In genomic region chr17:46193246-46193625, GRCh38 we compare ENCODE assay signal across 8 cellular contexts. TPM values are rescaled to one million over a fixed set of nuclear protein-coding genes. Genes with fewer than 3 reads are reported as not detected.
A peak's percentile ranks its signal among the peaks of the same experiment; 100 is the strongest.
DNase-seq lines count a peak whose midpoint lies in the region; ATAC-seq lines count a peak whose summit lies in the region.

Gene KANSL1, minus strand, starts transcription at chr17:46193429. Its CDS starts 21,286 bp downstream, at chr17:46172143.

- in situ Hi-C loops in endometrial microvascular endothelial cells (cut with HindIII; ENCODE audit: inconsistent ontology term, low pct_unique_long_range_greater_than_20kb, low sequenced_read_pairs) = no loop called here

- peak; percentile 68 for ATAC-seq in GM19467 (IDR thresholded peaks at IDR 0.05; ENCODE audit: unreplicated experiment)

- DNase-seq in COLO668 (lab: John Stamatoyannopoulos, UW; ENCODE audit: unreplicated experiment) (peak; percentile 90), HT-29 (ENCODE audit: low spot score) (peak; percentile 92), NOMO-1 (lab: John Stamatoyannopoulos, UW; ENCODE audit: unreplicated experiment in 2 of 2) (peak; percentile 84 to 89), midbrain (lab: John Stamatoyannopoulos, UW) (peak; percentile 90)
- peak; percentile 74 for DNase-seq in activated CD8-positive, alpha-beta memory T cell treated with anti-CD3 and anti-CD28 coated beads, Interleukin-2, amount 50 U/mL, for 1 hour (ENCODE audit: extremely low read depth)
- DNase-seq in stimulated activated CD8-positive, alpha-beta memory T cell treated with anti-CD3 and anti-CD28 coated beads, Interleukin-2, amount 100 ng/mL, for 1 hour (ENCODE audit: low read depth in 2 of 2) = peak; percentile 64 to 85

RNA-seq across cellular contexts. Expression of gene KANSL1, which starts in this region (rescaled TPM):
- total RNA-seq in HT-29 (2014; rRNA removed; shearing (Covaris generic)) = 32.4 and 37.4 TPM in 2 replicates
- total RNA-seq in endometrial microvascular endothelial cells (ENCODE audit: inconsistent ontology term) = 30.5 TPM

Comparison
In these comparisons a context has a peak if more than half of its experiments do, and no peak if none do; other contexts are left out.
1. Peak in every context shown above with its lines: DNase-seq and ATAC-seq.